8 cellular contexts compared by ENCODE assay signal in genomic region chr1:958823-959729, GRCh38. TPM values are rescaled to one million over a fixed set of nuclear protein-coding genes. Genes with fewer than 3 reads are reported as not detected.
DNase-seq lines count a peak whose midpoint lies in the region; ATAC-seq and TF ChIP-seq lines count a peak whose summit lies in the region.

Gene NOC2L (minus strand): TSS chr1:959256. CDS start chr1:959240, 16 bp downstream.

- TF ChIP-seq CTCF in coronary artery (IDR thresholded peaks at IDR 0.05), result no peak
- no peak for TF ChIP-seq CTCF in left lung (IDR thresholded peaks at IDR 0.05)

- H3K9me3 ChIP-seq in left lung, result no peaks in the 10 kb centered on the region

- peak within 1 kb of the TSS; percentile 99 for H3K4me3 Mint-ChIP-seq in activated CD4-positive, alpha-beta T cell treated with anti-CD3 and anti-CD28 coated beads, Interleukin-2, amount 10 ng/mL, durations not matched to agents 24 days and 14 days

- H3K27ac Mint-ChIP-seq in activated CD4-positive, alpha-beta T cell treated with anti-CD3 and anti-CD28 coated beads, Interleukin-2, amount 10 ng/mL, durations not matched to agents 24 days and 14 days, result peak within 1 kb of the TSS; percentile 83

- ATAC-seq in GM18907 (IDR thresholded peaks at IDR 0.05; ENCODE audit: unreplicated experiment) (peak; percentile 66), HG03280 (IDR thresholded peaks at IDR 0.05; ENCODE audit: unreplicated experiment) (peak; percentile 73), left lung (peak; percentile 98)

- H3K36me3 ChIP-seq in left lung, result peaks cover 0 to 51% of the 10 kb centered on the region in 2 donors

- H3K27ac ChIP-seq in coronary artery (peak within 1 kb of the TSS; percentile 28 to 51), left lung (peak within 1 kb of the TSS in 1 of 2 donors; percentile 74)

- peaks cover 7 to 44% of the 10 kb centered on the region in 2 donors for H3K4me1 ChIP-seq in left lung

- intact Hi-C loops in activated CD4-positive, alpha-beta T cell treated with anti-CD3 and anti-CD28 coated beads, Interleukin-2, amount 10 ng/mL, durations not matched to agents 24 days and 14 days (cut with micrococcal nuclease), result loop anchor here (1.0 kb wide), 1 partner anchor 8 kb away; no protein-coding TSS in a partner anchor
- intact Hi-C loops in left lung (cut with DNase I), result no loop called here

- no peaks in the 10 kb centered on the region for H3K27me3 Mint-ChIP-seq in activated CD4-positive, alpha-beta T cell treated with anti-CD3 and anti-CD28 coated beads, Interleukin-2, amount 10 ng/mL, durations not matched to agents 24 days and 14 days

- H3K36me3 Mint-ChIP-seq in activated CD4-positive, alpha-beta T cell treated with anti-CD3 and anti-CD28 coated beads, Interleukin-2, amount 10 ng/mL, durations not matched to agents 24 days and 14 days (ENCODE audit: low read depth), result peaks cover 41% of the 10 kb centered on the region

- H3K9me3 Mint-ChIP-seq in activated CD4-positive, alpha-beta T cell treated with anti-CD3 and anti-CD28 coated beads, Interleukin-2, amount 10 ng/mL, durations not matched to agents 24 days and 14 days, result no peaks in the 10 kb centered on the region

- DNase-seq in AG08395 (ENCODE audit: low spot score), result peak; percentile 96
- peak; percentile 86 for DNase-seq in NCI-H69 (lab: John Stamatoyannopoulos, UW)
- peak; percentile 97 for DNase-seq in activated CD4-positive, alpha-beta T cell treated with anti-CD3 and anti-CD28 coated beads, Interleukin-2, amount 10 ng/mL, durations not matched to agents 24 days and 14 days
- peak; percentile 94 for DNase-seq in coronary artery (ENCODE audit: low spot score)
- DNase-seq in left lung, result peak; percentile 94 to 98
- DNase-seq in stimulated activated CD4-positive, alpha-beta T cell treated with anti-CD3 and anti-CD28 coated beads, Interleukin-2, amount 100 ng/mL, for 48 hours, result peak; percentile 99 to 100

- H3K27me3 ChIP-seq in left lung, result peaks cover 0 to 13% of the 10 kb centered on the region in 2 donors

- H3K4me1 Mint-ChIP-seq in activated CD4-positive, alpha-beta T cell treated with anti-CD3 and anti-CD28 coated beads, Interleukin-2, amount 10 ng/mL, durations not matched to agents 24 days and 14 days, result peaks cover 19% of the 10 kb centered on the region

- H3K4me3 ChIP-seq in coronary artery, result peak within 1 kb of the TSS; percentile 83
- H3K4me3 ChIP-seq in left lung, result peak within 1 kb of the TSS; percentile 73 to 100

RNA-seq across cellular contexts. Expression of gene NOC2L, which starts in this region (rescaled TPM):
- total RNA-seq in activated CD4-positive, alpha-beta T cell treated with anti-CD3 and anti-CD28 coated beads, Interleukin-2, amount 10 ng/mL, durations not matched to agents 24 days and 14 days, result 190 and 192 TPM in 2 replicates
- total RNA-seq in left lung, result 10 to 100 TPM; 44.9 to 76.8 TPM
